ENCODE assay signal across 1 cellular context in the genomic region with DNA sequence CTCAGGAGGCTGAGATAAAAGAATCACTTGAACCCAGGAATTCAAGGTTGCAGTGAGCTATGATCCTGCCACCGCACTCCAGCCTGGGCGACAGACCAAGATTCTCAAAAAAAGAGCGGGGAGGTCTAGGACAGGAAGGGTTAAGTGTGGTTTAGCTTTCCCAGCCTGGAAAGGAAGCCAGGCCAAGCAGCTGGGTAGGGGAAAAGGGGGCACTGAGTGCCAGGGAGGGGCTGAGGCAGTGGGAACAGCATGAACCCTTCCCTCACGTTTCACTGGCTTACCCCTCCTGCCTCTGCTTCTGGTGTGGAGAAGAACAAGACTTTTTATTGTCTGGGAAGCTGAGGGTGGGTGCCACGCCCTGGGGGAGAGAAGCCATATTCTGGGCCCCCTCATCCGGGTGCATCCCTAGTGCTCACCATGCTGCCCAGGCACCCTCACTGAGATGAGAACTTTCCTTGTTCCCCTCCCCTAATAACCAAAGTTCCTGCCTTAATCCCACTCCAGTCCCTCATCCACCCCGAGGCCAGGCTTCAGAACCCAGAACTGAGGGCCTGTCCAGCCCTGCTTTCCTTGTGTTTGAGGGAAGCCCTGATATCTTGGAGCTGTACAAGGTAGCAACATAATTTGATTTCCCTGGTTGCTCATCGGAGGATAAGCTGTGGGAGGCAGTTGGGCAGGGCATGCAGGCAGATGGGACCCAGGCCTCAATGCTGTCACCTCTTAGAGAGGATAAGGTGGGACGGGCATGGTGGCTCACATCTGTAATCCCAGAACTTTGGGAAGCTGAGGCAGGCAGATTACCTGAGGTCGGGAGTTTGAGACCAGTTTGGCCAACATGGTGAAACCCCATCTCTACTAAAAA.
A peak's percentile ranks its signal among the peaks of the same experiment; 100 is the strongest.
TF ChIP-seq lines count a peak whose summit lies in the region.

No MANE protein-coding gene starts in this region.

TF ChIP-seq in HEK293, 187 proteins besides CTCF, POLR2A, EP300 and RAD21:
- TF ChIP-seq, protein P1, sequence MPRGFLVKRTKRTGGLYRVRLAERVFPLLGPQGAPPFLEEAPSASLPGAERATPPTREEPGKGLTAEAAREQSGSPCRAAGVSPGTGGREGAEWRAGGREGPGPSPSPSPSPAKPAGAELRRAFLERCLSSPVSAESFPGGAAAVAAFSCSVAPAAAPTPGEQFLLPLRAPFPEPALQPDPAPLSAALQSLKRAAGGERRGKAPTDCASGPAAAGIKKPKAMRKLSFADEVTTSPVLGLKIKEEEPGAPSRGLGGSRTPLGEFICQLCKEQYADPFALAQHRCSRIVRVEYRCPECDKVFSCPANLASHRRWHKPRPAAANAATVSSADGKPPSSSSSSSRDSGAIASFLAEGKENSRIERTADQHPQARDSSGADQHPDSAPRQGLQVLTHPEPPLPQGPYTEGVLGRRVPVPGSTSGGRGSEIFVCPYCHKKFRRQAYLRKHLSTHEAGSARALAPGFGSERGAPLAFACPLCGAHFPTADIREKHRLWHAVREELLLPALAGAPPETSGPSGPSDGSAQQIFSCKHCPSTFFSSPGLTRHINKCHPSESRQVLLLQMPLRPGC (tag by site-specific recombination; IDR thresholded peaks at IDR 0.05): no peak
- TF ChIP-seq, protein P2, sequence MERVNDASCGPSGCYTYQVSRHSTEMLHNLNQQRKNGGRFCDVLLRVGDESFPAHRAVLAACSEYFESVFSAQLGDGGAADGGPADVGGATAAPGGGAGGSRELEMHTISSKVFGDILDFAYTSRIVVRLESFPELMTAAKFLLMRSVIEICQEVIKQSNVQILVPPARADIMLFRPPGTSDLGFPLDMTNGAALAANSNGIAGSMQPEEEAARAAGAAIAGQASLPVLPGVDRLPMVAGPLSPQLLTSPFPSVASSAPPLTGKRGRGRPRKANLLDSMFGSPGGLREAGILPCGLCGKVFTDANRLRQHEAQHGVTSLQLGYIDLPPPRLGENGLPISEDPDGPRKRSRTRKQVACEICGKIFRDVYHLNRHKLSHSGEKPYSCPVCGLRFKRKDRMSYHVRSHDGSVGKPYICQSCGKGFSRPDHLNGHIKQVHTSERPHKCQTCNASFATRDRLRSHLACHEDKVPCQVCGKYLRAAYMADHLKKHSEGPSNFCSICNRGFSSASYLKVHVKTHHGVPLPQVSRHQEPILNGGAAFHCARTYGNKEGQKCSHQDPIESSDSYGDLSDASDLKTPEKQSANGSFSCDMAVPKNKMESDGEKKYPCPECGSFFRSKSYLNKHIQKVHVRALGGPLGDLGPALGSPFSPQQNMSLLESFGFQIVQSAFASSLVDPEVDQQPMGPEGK (tag by site-specific recombination; IDR thresholded peaks at IDR 0.05): peak; percentile 18; the same call in 1 of the 2 replicates
- no peak for TF ChIP-seq ZNF138 (tag by site-specific recombination; IDR thresholded peaks at IDR 0.05; ENCODE audit: borderline replicate concordance)
- TF ChIP-seq ZNF157 (tag by site-specific recombination; IDR thresholded peaks at IDR 0.05): no peak
- peak; percentile 92 for TF ChIP-seq ZNF341 (tag by site-specific recombination; IDR thresholded peaks at IDR 0.05; ENCODE audit: low read depth)
- TF ChIP-seq, protein P3, sequence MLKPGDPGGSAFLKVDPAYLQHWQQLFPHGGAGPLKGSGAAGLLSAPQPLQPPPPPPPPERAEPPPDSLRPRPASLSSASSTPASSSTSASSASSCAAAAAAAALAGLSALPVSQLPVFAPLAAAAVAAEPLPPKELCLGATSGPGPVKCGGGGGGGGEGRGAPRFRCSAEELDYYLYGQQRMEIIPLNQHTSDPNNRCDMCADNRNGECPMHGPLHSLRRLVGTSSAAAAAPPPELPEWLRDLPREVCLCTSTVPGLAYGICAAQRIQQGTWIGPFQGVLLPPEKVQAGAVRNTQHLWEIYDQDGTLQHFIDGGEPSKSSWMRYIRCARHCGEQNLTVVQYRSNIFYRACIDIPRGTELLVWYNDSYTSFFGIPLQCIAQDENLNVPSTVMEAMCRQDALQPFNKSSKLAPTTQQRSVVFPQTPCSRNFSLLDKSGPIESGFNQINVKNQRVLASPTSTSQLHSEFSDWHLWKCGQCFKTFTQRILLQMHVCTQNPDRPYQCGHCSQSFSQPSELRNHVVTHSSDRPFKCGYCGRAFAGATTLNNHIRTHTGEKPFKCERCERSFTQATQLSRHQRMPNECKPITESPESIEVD (tag by site-specific recombination; IDR thresholded peaks at IDR 0.05): no peak
- TF ChIP-seq, protein P4, sequence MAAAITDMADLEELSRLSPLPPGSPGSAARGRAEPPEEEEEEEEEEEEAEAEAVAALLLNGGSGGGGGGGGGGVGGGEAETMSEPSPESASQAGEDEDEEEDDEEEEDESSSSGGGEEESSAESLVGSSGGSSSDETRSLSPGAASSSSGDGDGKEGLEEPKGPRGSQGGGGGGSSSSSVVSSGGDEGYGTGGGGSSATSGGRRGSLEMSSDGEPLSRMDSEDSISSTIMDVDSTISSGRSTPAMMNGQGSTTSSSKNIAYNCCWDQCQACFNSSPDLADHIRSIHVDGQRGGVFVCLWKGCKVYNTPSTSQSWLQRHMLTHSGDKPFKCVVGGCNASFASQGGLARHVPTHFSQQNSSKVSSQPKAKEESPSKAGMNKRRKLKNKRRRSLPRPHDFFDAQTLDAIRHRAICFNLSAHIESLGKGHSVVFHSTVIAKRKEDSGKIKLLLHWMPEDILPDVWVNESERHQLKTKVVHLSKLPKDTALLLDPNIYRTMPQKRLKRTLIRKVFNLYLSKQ (tag by site-specific recombination; IDR thresholded peaks at IDR 0.05; ENCODE audit: borderline replicate concordance): no peak
- no peak for TF ChIP-seq ZNF76 (tag by site-specific recombination; IDR thresholded peaks at IDR 0.05; ENCODE audit: borderline replicate concordance, low read depth)
